Comparison of ENCODE assay signal across 20 cellular contexts in the genomic region with DNA sequence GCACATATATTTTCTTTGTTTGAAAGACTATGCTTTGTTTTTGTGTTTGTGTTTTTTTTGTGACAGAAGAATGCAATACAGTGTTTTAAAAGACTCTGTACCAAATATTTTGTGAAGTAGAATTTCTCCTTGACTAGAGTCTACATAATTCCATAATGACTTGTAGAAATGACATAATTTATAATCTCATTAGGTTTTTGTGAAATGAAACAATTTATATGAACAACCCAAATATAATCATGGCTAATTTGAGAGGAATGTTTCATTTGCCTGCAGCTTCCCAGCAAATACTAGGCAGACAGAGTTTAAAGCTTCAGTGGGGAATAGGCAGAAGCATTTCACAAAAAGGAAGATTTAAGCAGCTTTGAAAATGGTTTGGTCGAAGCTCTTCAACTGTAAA.
A peak's percentile ranks its signal among the peaks of the same experiment; 100 is the strongest.
DNase-seq lines count a peak whose midpoint lies in the region; ATAC-seq and TF ChIP-seq lines count a peak whose summit lies in the region.
"Had no signal": no experiment of that assay in that cellular context is flagged by ENCODE, and none has a peak within 500 bp of the region (broad histone marks: within the 10 kb centered on the region; RNA-seq: fewer than 3 reads in every experiment).

No MANE protein-coding gene starts in this region.

- H3K4me2 ChIP-seq in SK-N-SH (no peak overlapping the region), IMR-90 (ENCODE audit: low read depth, low read length) (no peak overlapping the region)
- H3K4me2 ChIP-seq: BLaER1 had no signal

- no peaks in the 10 kb centered on the region for H3K9me1 ChIP-seq in IMR-90 (ENCODE audit: insufficient read depth, low read length)

- H2AFZ ChIP-seq in SK-N-SH (ENCODE audit: low read depth) (no peak overlapping the region), IMR-90 (replicated peaks; ENCODE audit: low read length, poor library complexity) (no peak overlapping the region)

- intact Hi-C loops in IMR-90 (cut with micrococcal nuclease) = no loop called here

- H3K9ac ChIP-seq in SK-N-SH = no peak overlapping the region
- no peak overlapping the region for H3K9ac ChIP-seq in IMR-90 (ENCODE audit: low read depth, low read length)
- H3K9ac ChIP-seq: BLaER1 had no signal

- POLR2A ChIA-PET in SK-N-SH (lab: Yijun Ruan, JAX) (no interaction called here), IMR-90 (lab: Charles Lee; ENCODE audit: unreplicated experiment) (no interaction called here)

- no peak overlapping the region for H4K5ac ChIP-seq in IMR-90 (ENCODE audit: low read depth, low read length)

- no peak overlapping the region for H2BK120ac ChIP-seq in IMR-90 (ENCODE audit: low read depth, low read length)

- no peak overlapping the region for H2BK5ac ChIP-seq in IMR-90 (ENCODE audit: low read depth, low read length, poor library complexity, severe bottlenecking)

- H3K23ac ChIP-seq in IMR-90 (ENCODE audit: low read depth, low read length) = no peak overlapping the region

- WGBS in SK-N-SH (ENCODE audit: low lambda C conversion rate) = 54% methylated on average over 1 of the region's 1 CpG
- no CpG with 5 or more reads among the region's 1 CpG for WGBS in IMR-90 (ENCODE audit: extremely low coverage in 2 of 2, insufficient read length in 1 of 2), 2 experiments

- H3K79me2 ChIP-seq in SK-N-SH (ENCODE audit: insufficient read depth) = no peaks in the 10 kb centered on the region

- H2AK5ac ChIP-seq in IMR-90 (ENCODE audit: low read depth, low read length) = no peak overlapping the region

- H2BK15ac ChIP-seq in IMR-90 (ENCODE audit: low read depth, low read length) = no peak overlapping the region

- H3K9me3 ChIP-seq in SK-N-SH (no peaks in the 10 kb centered on the region), IMR-90 (ENCODE audit: control insufficient read depth, insufficient read depth, low read length) (no peaks in the 10 kb centered on the region)
- H3K9me3 ChIP-seq: BE2C, BLaER1 had no signal

- no peak overlapping the region; a peak in 1 of 4 replicates for H3K27ac ChIP-seq in SK-N-SH (ENCODE audit: low read depth in 2 of 2, low read length in 1 of 2)
- no peak overlapping the region for H3K27ac ChIP-seq in IMR-90 (ENCODE audit: insufficient read depth, low read length)
- H3K27ac ChIP-seq: 22Rv1, BLaER1 had no signal

- no peak for TF ChIP-seq RAD21 in SK-N-SH (IDR thresholded peaks at IDR 0.05; ENCODE audit: low read length)
- no peak for TF ChIP-seq RAD21 in IMR-90 (IDR thresholded peaks at IDR 0.05; ENCODE audit: low read length)

- H3K56ac ChIP-seq in IMR-90 (ENCODE audit: extremely low read depth, insufficient read depth, low read length) = no peak overlapping the region

- no peaks in the 10 kb centered on the region for H3K79me1 ChIP-seq in IMR-90 (ENCODE audit: low read depth in 1 of 2, low read length in 2 of 2)

- no peaks in the 10 kb centered on the region; a peak in 2 of 4 replicates for H3K4me1 ChIP-seq in SK-N-SH (ENCODE audit: control insufficient read depth in 1 of 2, insufficient read depth in 2 of 2, low read depth in 1 of 2, low read length in 1 of 2)
- H3K4me1 ChIP-seq in IMR-90 (ENCODE audit: control insufficient read depth, insufficient read depth, low read length) = no peaks in the 10 kb centered on the region
- H3K4me1 ChIP-seq: BLaER1 had no signal

- DNase-seq in SK-N-SH = no peak
- no peak for DNase-seq in IMR-90
- DNase-seq in kidney glomerular epithelial cell (lab: John Stamatoyannopoulos, UW) = no peak
- DNase-seq: ACHN; BE2C; C1 segment of cervical spinal cord; CD4-positive, alpha-beta memory T cell; CD4-positive, CD25-positive, alpha-beta regulatory T cell; CD8-positive, alpha-beta memory T cell; COR-L47; DMS 273 treated with DMSO at 0.1 percent for 48 hours; DMS153; DMS53; DMS79; DND-41; GF-D8 had no signal

- no peaks in the 10 kb centered on the region for H3F3A ChIP-seq in SK-N-SH (replicated peaks; ENCODE audit: insufficient read depth)

- ATAC-seq in SK-N-SH treated with all-trans-retinoic acid at 6 μM for 48 hours = no peak
- peak; percentile 40; the same call in 1 of the 2 replicates for ATAC-seq in IMR-90 (ENCODE audit: low read depth)
- ATAC-seq in HG03039 (IDR thresholded peaks at IDR 0.05; ENCODE audit: unreplicated experiment) = no peak

- H3K14ac ChIP-seq in IMR-90 (replicated peaks; ENCODE audit: low read depth, low read length) = no peak overlapping the region

- no TSS peak for BruUV-seq in IMR-90 (replicated peaks; lab: Mats Ljungman, UMichigan)

- no peak overlapping the region for H3K4ac ChIP-seq in IMR-90 (ENCODE audit: low read depth, low read length)

- H3K4me3 ChIP-seq in SK-N-SH (ENCODE audit: low read depth in 2 of 2, low read length in 1 of 2) (no peak overlapping the region), IMR-90 (ENCODE audit: insufficient read depth, low read depth, low read length) (no peak overlapping the region)
- H3K4me3 ChIP-seq: BLaER1 had no signal

- H3K27me3 ChIP-seq in SK-N-SH (ENCODE audit: insufficient read depth) (no peaks in the 10 kb centered on the region), IMR-90 (ENCODE audit: control insufficient read depth, insufficient read depth, low read length) (no peaks in the 10 kb centered on the region)
- H3K27me3 ChIP-seq: BE2C, BLaER1 had no signal

- no peak overlapping the region for H4K91ac ChIP-seq in IMR-90 (ENCODE audit: insufficient read depth, low read depth, low read length)

- no peaks in the 10 kb centered on the region for H3K36me3 ChIP-seq in SK-N-SH (replicated peaks in 1 of 2; ENCODE audit: control insufficient read depth in 1 of 2, insufficient read depth in 2 of 2, low read length in 1 of 2)
- H3K36me3 ChIP-seq in IMR-90 (ENCODE audit: control insufficient read depth, insufficient read depth, low read length) = no peaks in the 10 kb centered on the region
- H3K36me3 ChIP-seq: BE2C, BLaER1 had no signal

- TF ChIP-seq EP300 in SK-N-SH (IDR thresholded peaks at IDR 0.05; ENCODE audit: borderline replicate concordance in 1 of 2, low read depth in 1 of 2, low read length in 1 of 2) = no peak

- in situ Hi-C loops in IMR-90 (cut with MboI; ENCODE audit: low sequenced_read_pairs) = no loop called here

- no peak for TF ChIP-seq POLR2A in IMR-90 (IDR thresholded peaks at IDR 0.05; ENCODE audit: low read depth, low read length)

- H4K20me1 ChIP-seq in SK-N-SH (ENCODE audit: insufficient read depth) = no peaks in the 10 kb centered on the region
- H4K20me1 ChIP-seq in IMR-90 (ENCODE audit: insufficient read depth, low read length) = no peaks in the 10 kb centered on the region
- H4K20me1 ChIP-seq: BLaER1 had no signal

- no peaks in the 10 kb centered on the region for H3K9me2 ChIP-seq in SK-N-SH

- no peak overlapping the region; the same call in 1 of the 2 replicates for H3K18ac ChIP-seq in IMR-90 (ENCODE audit: low read depth, low read length)

- no peak for TF ChIP-seq CTCF in SK-N-SH (IDR thresholded peaks at IDR 0.05)
- TF ChIP-seq CTCF in IMR-90 (conservative IDR thresholded peaks at IDR 0.05; ENCODE audit: low read depth, low read length) = no peak

- CTCF ChIA-PET in SK-N-SH (lab: Yijun Ruan, JAX) (interaction anchor here (0.6 to 2.2 kb wide), 2 partner anchors 11 to 75 kb away, joined by 3 to 6 read pairs; no protein-coding TSS in a partner anchor), IMR-90 (lab: Yijun Ruan, JAX) (no interaction called here)

- no peak overlapping the region for H4K8ac ChIP-seq in IMR-90 (ENCODE audit: low read depth in 2 of 2, low read length in 2 of 2)

- no peak overlapping the region for H2AK9ac ChIP-seq in IMR-90 (replicated peaks; ENCODE audit: low read depth, low read length, poor library complexity)

- dilution Hi-C loops in IMR-90 (cut with HindIII; ENCODE audit: low sequenced_read_pairs, unreplicated experiment) = no loop called here

- no peak overlapping the region for H2BK20ac ChIP-seq in IMR-90 (ENCODE audit: low read depth, low read length)

TF ChIP-seq in SK-N-SH treated with all-trans-retinoic acid at 6 μM for 48 hours, 23 proteins besides CTCF, POLR2A, EP300 and RAD21 (continues in another document):
- no peak for TF ChIP-seq CSRNP3 (CRISPR knock-in tag; IDR thresholded peaks at IDR 0.05)

TF ChIP-seq in SK-N-SH, 30 proteins besides CTCF, POLR2A, EP300 and RAD21 (continues in another document):
- TF ChIP-seq MEF2A (IDR thresholded peaks at IDR 0.05; ENCODE audit: borderline replicate concordance, low read depth) = no peak

TF ChIP-seq in IMR-90, 13 proteins besides CTCF, POLR2A, EP300 and RAD21:
- TF ChIP-seq BHLHE40 (IDR thresholded peaks at IDR 0.05; ENCODE audit: low read depth, low read length) (no peak), MAZ (IDR thresholded peaks at IDR 0.05; ENCODE audit: borderline replicate concordance, low read depth, low read length) (no peak), FOS (IDR thresholded peaks at IDR 0.05; ENCODE audit: low read depth, low read length) (no peak), MAFK (IDR thresholded peaks at IDR 0.05; ENCODE audit: low read depth, low read length) (no peak), RCOR1 (IDR thresholded peaks at IDR 0.05; ENCODE audit: insufficient replicate concordance, low read length) (no peak), CHD1 (IDR thresholded peaks at IDR 0.05; ENCODE audit: low read depth, low read length) (no peak), NFE2L2 (IDR thresholded peaks at IDR 0.05; ENCODE audit: low read depth, low read length) (no peak), CEBPB (IDR thresholded peaks at IDR 0.05; ENCODE audit: low read depth, low read length) (no peak), USF2 (IDR thresholded peaks at IDR 0.05; ENCODE audit: low read depth, low read length) (no peak), MXI1 (IDR thresholded peaks at IDR 0.05; ENCODE audit: borderline replicate concordance, low read depth, low read length) (no peak)
- TF ChIP-seq, protein P1, sequence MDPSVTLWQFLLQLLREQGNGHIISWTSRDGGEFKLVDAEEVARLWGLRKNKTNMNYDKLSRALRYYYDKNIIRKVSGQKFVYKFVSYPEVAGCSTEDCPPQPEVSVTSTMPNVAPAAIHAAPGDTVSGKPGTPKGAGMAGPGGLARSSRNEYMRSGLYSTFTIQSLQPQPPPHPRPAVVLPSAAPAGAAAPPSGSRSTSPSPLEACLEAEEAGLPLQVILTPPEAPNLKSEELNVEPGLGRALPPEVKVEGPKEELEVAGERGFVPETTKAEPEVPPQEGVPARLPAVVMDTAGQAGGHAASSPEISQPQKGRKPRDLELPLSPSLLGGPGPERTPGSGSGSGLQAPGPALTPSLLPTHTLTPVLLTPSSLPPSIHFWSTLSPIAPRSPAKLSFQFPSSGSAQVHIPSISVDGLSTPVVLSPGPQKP (IDR thresholded peaks at IDR 0.05; ENCODE audit: borderline replicate concordance, low read depth, low read length) = no peak
